In the genomic region with DNA sequence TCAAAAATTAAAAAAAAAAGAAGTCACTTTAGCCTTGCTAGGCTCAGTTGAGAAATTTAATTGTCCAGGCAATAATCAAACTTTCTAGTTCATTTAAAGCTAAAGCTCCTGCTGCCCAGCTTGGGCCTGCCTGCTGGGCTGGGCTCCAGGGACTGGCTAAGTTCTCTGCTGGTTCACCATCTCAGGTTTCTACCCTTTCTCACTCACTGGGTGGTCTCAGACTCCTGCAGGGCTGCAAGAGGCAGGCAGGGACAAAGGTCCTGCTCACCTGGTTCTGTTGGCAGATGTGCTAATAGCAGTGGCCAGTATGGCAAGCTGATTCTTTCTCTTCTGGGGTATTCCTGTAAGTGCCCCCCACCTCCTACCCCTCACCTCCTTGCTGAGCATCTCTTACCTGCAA, we compare ENCODE assay signal across 27 cellular contexts. TPM values are rescaled to one million over a fixed set of nuclear protein-coding genes. Genes with fewer than 3 reads are reported as not detected.
"Had no signal": no experiment of that assay in that cellular context is flagged by ENCODE, and none has a peak within 500 bp of the region (broad histone marks: within the 10 kb centered on the region; RNA-seq: fewer than 3 reads in every experiment).

No MANE protein-coding gene starts in this region.

- H3K36me3 ChIP-seq: brain microvascular endothelial cell, right lobe of liver, stomach had no signal

- H3K27ac Mint-ChIP-seq: activated CD8-positive, alpha-beta T cell treated with anti-CD3 and anti-CD28 coated beads for 36 hours; activated naive CD8-positive, alpha-beta T cell treated with anti-CD3 and anti-CD28 coated beads, Interleukin-2, amount 50 U/mL, for 24 hours; activated T-helper 1 cell treated with anti-CD3 and anti-CD28 coated beads, Interleukin-12 subunit alpha, Interleukin-12 subunit beta, Interleukin-2, Interleukin-4 antibody, amounts not matched to agents 30 ng/mL and 10 ng/mL and 1 ng/mL, durations not matched to agents 14 hours and 24 hours and 36 hours; T-cell had no signal

- H3K9me3 Mint-ChIP-seq: activated CD8-positive, alpha-beta T cell treated with anti-CD3 and anti-CD28 coated beads for 36 hours; activated naive CD8-positive, alpha-beta T cell treated with anti-CD3 and anti-CD28 coated beads, Interleukin-2, amount 50 U/mL, for 24 hours; activated T-helper 1 cell treated with anti-CD3 and anti-CD28 coated beads, Interleukin-12 subunit alpha, Interleukin-12 subunit beta, Interleukin-2, Interleukin-4 antibody, amounts not matched to agents 30 ng/mL and 10 ng/mL and 1 ng/mL, durations not matched to agents 14 hours and 24 hours and 36 hours; T-cell had no signal

- H3K4me3 ChIP-seq: coronary artery, mucosa of descending colon, right lobe of liver, stomach, upper lobe of left lung had no signal

- H3K27ac ChIP-seq: brain microvascular endothelial cell, coronary artery, neutrophil, parathyroid adenoma, right lobe of liver, stomach, upper lobe of left lung had no signal

- H3K27me3 ChIP-seq: brain microvascular endothelial cell, neutrophil, right lobe of liver, upper lobe of left lung had no signal

- ATAC-seq: activated CD8-positive, alpha-beta T cell treated with anti-CD3 and anti-CD28 coated beads for 36 hours; activated naive CD8-positive, alpha-beta T cell treated with anti-CD3 and anti-CD28 coated beads, Interleukin-2, amount 50 U/mL, for 24 hours; left ventricle myocardium superior; mucosa of descending colon; right lobe of liver; T-cell had no signal

- H3K9me3 ChIP-seq: mucosa of descending colon, neutrophil, right lobe of liver, stomach, upper lobe of left lung had no signal

- H3K4me1 ChIP-seq: parathyroid adenoma, right lobe of liver, stomach had no signal

- H3K36me3 Mint-ChIP-seq: naive B cell had no signal

- DNase-seq: activated CD4-positive, alpha-beta T cell treated with anti-CD3 and anti-CD28 coated beads for 48 hours; activated CD4-positive, CD25-positive, alpha-beta regulatory T cell; activated CD8-positive, alpha-beta T cell treated with anti-CD3 and anti-CD28 coated beads for 36 hours; activated naive CD4-positive, alpha-beta T cell; activated naive CD8-positive, alpha-beta T cell treated with anti-CD3 and anti-CD28 coated beads, Interleukin-2, amount 50 U/mL, for 24 hours; anterior cingulate cortex; brain microvascular endothelial cell; erythroblast; foreskin melanocyte; glutamatergic neuron; hypothalamus; left ventricle myocardium superior; mucosa of descending colon; naive B cell; right lobe of liver; small intestine; stimulated activated CD4-positive, alpha-beta T cell treated with anti-CD3 and anti-CD28 coated beads, Interleukin-15, amount 100 ng/mL, for 24 hours; stimulated activated CD4-positive, alpha-beta T cell treated with anti-CD3 and anti-CD28 coated beads, Interleukin-2, amount 100 ng/mL, for 48 hours; stomach; T-cell; T-helper 9 cell; upper lobe of left lung had no signal

- H3K4me3 Mint-ChIP-seq: activated CD8-positive, alpha-beta T cell treated with anti-CD3 and anti-CD28 coated beads for 36 hours; activated naive CD8-positive, alpha-beta T cell treated with anti-CD3 and anti-CD28 coated beads, Interleukin-2, amount 50 U/mL, for 24 hours; activated T-helper 1 cell treated with anti-CD3 and anti-CD28 coated beads, Interleukin-12 subunit alpha, Interleukin-12 subunit beta, Interleukin-2, Interleukin-4 antibody, amounts not matched to agents 30 ng/mL and 10 ng/mL and 1 ng/mL, durations not matched to agents 14 hours and 24 hours and 36 hours; T-cell had no signal

- H3K27me3 Mint-ChIP-seq: activated CD8-positive, alpha-beta T cell treated with anti-CD3 and anti-CD28 coated beads for 36 hours; activated naive CD8-positive, alpha-beta T cell treated with anti-CD3 and anti-CD28 coated beads, Interleukin-2, amount 50 U/mL, for 24 hours; T-cell had no signal

RNA-seq across cellular contexts. Expression of a gene that starts 35.2 kb away (rescaled TPM):
- total RNA-seq: kidney epithelial cell had no signal
